In genomic region chrX:43375146-43375545, GRCh38 we compare ENCODE assay signal across 28 cellular contexts.
"Had no signal": no experiment of that assay in that cellular context is flagged by ENCODE, and none has a peak within 500 bp of the region (broad histone marks: within the 10 kb centered on the region; RNA-seq: fewer than 3 reads in every experiment).

No MANE protein-coding gene starts in this region.

- H3K4me1 ChIP-seq: Peyer's patch had no signal

- H3K27me3 Mint-ChIP-seq: activated CD4-positive, alpha-beta T cell treated with anti-CD3 and anti-CD28 coated beads, Interleukin-2, amount 10 ng/mL, durations not matched to agents 24 days and 14 days; brain had no signal

- H3K4me1 Mint-ChIP-seq: activated CD4-positive, alpha-beta T cell treated with anti-CD3 and anti-CD28 coated beads, Interleukin-2, amount 10 ng/mL, durations not matched to agents 24 days and 14 days; brain had no signal

- FAIRE-seq: K562 had no signal

- H3K27ac ChIP-seq: Peyer's patch had no signal

- ATAC-seq: activated CD8-positive, alpha-beta T cell treated with anti-CD3 and anti-CD28 coated beads, Interleukin-2, amount 10 ng/mL, durations not matched to agents 7 days and 5 days; activated naive CD4-positive, alpha-beta T cell treated with anti-CD3 and anti-CD28 coated beads, Interleukin-2, amount 50 U/mL, for 72 hours; K562; PC-3 had no signal

- H3K36me3 Mint-ChIP-seq: activated naive CD4-positive, alpha-beta T cell treated with anti-CD3 and anti-CD28 coated beads, Interleukin-2, amount 50 U/mL, for 72 hours; brain had no signal

- H3K27ac Mint-ChIP-seq: activated CD4-positive, alpha-beta T cell treated with anti-CD3 and anti-CD28 coated beads, Interleukin-2, amount 10 ng/mL, durations not matched to agents 24 days and 14 days; activated CD8-positive, alpha-beta T cell treated with anti-CD3 and anti-CD28 coated beads, Interleukin-2, amount 10 ng/mL, durations not matched to agents 7 days and 5 days; activated naive CD4-positive, alpha-beta T cell treated with anti-CD3 and anti-CD28 coated beads for 36 hours; activated naive CD4-positive, alpha-beta T cell treated with anti-CD3 and anti-CD28 coated beads, Interleukin-2, amount 50 U/mL, for 72 hours; activated T-cell treated with anti-CD3 and anti-CD28 coated beads, Interleukin-2, amount 50 U/mL, for 24 hours; activated T-helper 1 cell treated with anti-CD3 and anti-CD28 coated beads, Interleukin-12 subunit alpha, Interleukin-12 subunit beta, Interleukin-2, Interleukin-4 antibody, amounts not matched to agents 30 ng/mL and 10 ng/mL and 1 ng/mL, durations not matched to agents 14 hours and 24 hours and 36 hours; brain had no signal

- H3K9me3 ChIP-seq: Peyer's patch had no signal

- H3K4me3 Mint-ChIP-seq: activated CD4-positive, alpha-beta T cell treated with anti-CD3 and anti-CD28 coated beads, Interleukin-2, amount 10 ng/mL, durations not matched to agents 24 days and 14 days; activated CD8-positive, alpha-beta T cell treated with anti-CD3 and anti-CD28 coated beads, Interleukin-2, amount 10 ng/mL, durations not matched to agents 7 days and 5 days; activated naive CD4-positive, alpha-beta T cell treated with anti-CD3 and anti-CD28 coated beads for 36 hours; activated T-cell treated with anti-CD3 and anti-CD28 coated beads, Interleukin-2, amount 50 U/mL, for 24 hours; activated T-helper 1 cell treated with anti-CD3 and anti-CD28 coated beads, Interleukin-12 subunit alpha, Interleukin-12 subunit beta, Interleukin-2, Interleukin-4 antibody, amounts not matched to agents 30 ng/mL and 10 ng/mL and 1 ng/mL, durations not matched to agents 14 hours and 24 hours and 36 hours; brain had no signal

- DNase-seq: activated CD4-positive, alpha-beta T cell treated with anti-CD3 and anti-CD28 coated beads, Interleukin-2, amount 10 ng/mL, durations not matched to agents 24 days and 14 days; activated CD4-positive, alpha-beta T cell treated with anti-CD3 and anti-CD28 coated beads, Interleukin-2, amount 50 U/mL, for 48 hours; activated CD8-positive, alpha-beta T cell treated with anti-CD3 and anti-CD28 coated beads, Interleukin-2, amount 10 ng/mL, durations not matched to agents 7 days and 5 days; activated gamma-delta T cell treated with Interleukin-2 at 50 U/mL for 16 hours; activated naive CD4-positive, alpha-beta T cell treated with anti-CD3 and anti-CD28 coated beads for 36 hours; activated T-cell treated with anti-CD3 and anti-CD28 coated beads, Interleukin-2, amount 50 U/mL, for 24 hours; anterior cingulate cortex; central memory CD4-positive, alpha-beta T cell; NCI-H1105; NCI-H1417 treated with DMSO at 0.1 percent for 48 hours; NCI-H1930; NCI-H2081 treated with DMSO at 0.1 percent for 48 hours; NCI-H2171; NCI-H510A; NCI-H69; NK-92 treated with Interleukin-12 subunit alpha and Interleukin-12 subunit beta, amount 100 ng/mL, for 24 hours; PC-3; Peyer's patch; RPMI8226; SHP77 treated with DMSO at 0.1 percent for 48 hours; SW 1271; T-helper 1 cell; T-helper 2 cell; T-helper 9 cell had no signal

- H3K36me3 ChIP-seq: Peyer's patch had no signal

- H3K4me3 ChIP-seq: K562, Peyer's patch had no signal

- H3K27me3 ChIP-seq: Peyer's patch had no signal
